Comparison of ENCODE assay signal across 1 cellular context in genomic region chr17:67836205-67836987, GRCh38.
TF ChIP-seq lines count a peak whose summit lies in the region.

No MANE protein-coding gene starts in this region.

TF ChIP-seq in K562, 482 proteins besides CTCF, POLR2A, EP300 and RAD21 (continued from another document):
- TF ChIP-seq AFF4 (CRISPR knock-in tag; IDR thresholded peaks at IDR 0.05) (no peak), ZNF384 (IDR thresholded peaks at IDR 0.05; ENCODE audit: low read depth, low read length) (no peak), SMARCC2 (IDR thresholded peaks at IDR 0.05; ENCODE audit: low read depth) (no peak), NR2C2 (CRISPR knock-in tag; IDR thresholded peaks at IDR 0.05) (no peak), NR2C2 (tag; IDR thresholded peaks at IDR 0.05) (no peak), C11orf30 (IDR thresholded peaks at IDR 0.05; ENCODE audit: low read depth) (no peak), MAZ (CRISPR knock-in tag; conservative IDR thresholded peaks at IDR 0.05 in 1 of 2, IDR thresholded peaks at IDR 0.05 in 1 of 2) (no peak), SMARCA4 (IDR thresholded peaks at IDR 0.05) (no peak), ATF3 (IDR thresholded peaks at IDR 0.05) (no peak), ATF3 (CRISPR knock-in tag; conservative IDR thresholded peaks at IDR 0.05) (no peak), KAT8 (IDR thresholded peaks at IDR 0.05; ENCODE audit: low read depth) (no peak), E2F4 (CRISPR knock-in tag; IDR thresholded peaks at IDR 0.05; ENCODE audit: low read depth) (no peak), PHF20 (IDR thresholded peaks at IDR 0.05; ENCODE audit: partially characterized antibody) (no peak)
